Comparison of ENCODE assay signal across 1 cellular context in genomic region chr6:63522911-63523287, GRCh38.
TF ChIP-seq lines count a peak whose summit lies in the region.

No MANE protein-coding gene starts in this region.

TF ChIP-seq in HepG2, 621 proteins besides CTCF, POLR2A, EP300 and RAD21 (continued from another document):
- TF ChIP-seq ZNF770 (CRISPR knock-in tag; IDR thresholded peaks at IDR 0.05): peak; percentile 87
- 0 out of 2 replicates have a peak, but pooled peaks have one; percentile 64 for TF ChIP-seq SNAI1 (CRISPR knock-in tag; IDR thresholded peaks at IDR 0.05; ENCODE audit: borderline replicate concordance)
- 0 out of 2 replicates have a peak, but pooled peaks have one; percentile 7 for TF ChIP-seq SAP130 (CRISPR knock-in tag; IDR thresholded peaks at IDR 0.05; ENCODE audit: low read depth)
- 0 out of 2 replicates have a peak, but pooled peaks have one; percentile 25 for TF ChIP-seq JUN (CRISPR knock-in tag; IDR thresholded peaks at IDR 0.05)
- peak; percentile 78; the same call in 1 of the 2 replicates for TF ChIP-seq GTF3A (CRISPR knock-in tag; conservative IDR thresholded peaks at IDR 0.05)
- TF ChIP-seq MYPOP (CRISPR knock-in tag; IDR thresholded peaks at IDR 0.05): 0 out of 2 replicates have a peak, but pooled peaks have one; percentile 16
- peak in 1 of 2 experiments; percentile 22; a peak in 1 of 4 replicates for TF ChIP-seq HMGXB4 (CRISPR knock-in tag; IDR thresholded peaks at IDR 0.05; ENCODE audit: borderline replicate concordance in 1 of 2, low read depth in 1 of 2)
- TF ChIP-seq, protein P1, sequence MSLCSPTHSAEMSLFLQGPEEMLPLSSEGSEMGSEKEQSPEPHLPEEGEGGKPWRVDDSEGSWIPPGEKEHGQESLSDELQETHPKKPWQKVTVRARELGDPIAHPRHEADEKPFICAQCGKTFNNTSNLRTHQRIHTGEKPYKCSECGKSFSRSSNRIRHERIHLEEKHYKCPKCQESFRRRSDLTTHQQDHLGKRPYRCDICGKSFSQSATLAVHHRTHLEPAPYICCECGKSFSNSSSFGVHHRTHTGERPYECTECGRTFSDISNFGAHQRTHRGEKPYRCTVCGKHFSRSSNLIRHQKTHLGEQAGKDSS (CRISPR knock-in tag; IDR thresholded peaks at IDR 0.05; ENCODE audit: borderline replicate concordance, low read depth): 0 out of 2 replicates have a peak, but pooled peaks have one; percentile 44
- 0 out of 2 replicates have a peak, but pooled peaks have one; percentile 49 for TF ChIP-seq ZNF230 (CRISPR knock-in tag; IDR thresholded peaks at IDR 0.05)
- 0 out of 2 replicates have a peak, but pooled peaks have one; percentile 26 for TF ChIP-seq ZSCAN31 (CRISPR knock-in tag; IDR thresholded peaks at IDR 0.05; ENCODE audit: low read depth)
- TF ChIP-seq ARNTL (CRISPR knock-in tag; IDR thresholded peaks at IDR 0.05): 0 out of 2 replicates have a peak, but pooled peaks have one; percentile 52
- TF ChIP-seq SALL1 (CRISPR knock-in tag; IDR thresholded peaks at IDR 0.05): 0 out of 2 replicates have a peak, but pooled peaks have one; percentile 40
- TF ChIP-seq MBD4 (IDR thresholded peaks at IDR 0.05; ENCODE audit: borderline replicate concordance, low read length): peak; percentile 6; the same call in 1 of the 2 replicates
- TF ChIP-seq MAX (IDR thresholded peaks at IDR 0.05): peak; percentile 1; the same call in 1 of the 2 replicates
- peak; percentile 50; the same call in 1 of the 2 replicates for TF ChIP-seq KDM5B (CRISPR knock-in tag; IDR thresholded peaks at IDR 0.05; ENCODE audit: borderline replicate concordance)
